Comparison of ENCODE assay signal across 10 cellular contexts in genomic region chr1:109864960-109865611, GRCh38. TPM values are rescaled to one million over a fixed set of nuclear protein-coding genes. Genes with fewer than 3 reads are reported as not detected.
DNase-seq lines count a peak whose midpoint lies in the region; ATAC-seq and TF ChIP-seq lines count a peak whose summit lies in the region.
"Had no signal": no experiment of that assay in that cellular context is flagged by ENCODE, and none has a peak within 500 bp of the region (broad histone marks: within the 10 kb centered on the region; RNA-seq: fewer than 3 reads in every experiment).

No MANE protein-coding gene starts in this region.

- ATAC-seq in activated CD8-positive, alpha-beta memory T cell treated with anti-CD3 and anti-CD28 coated beads, Interleukin-2, amount 10 ng/mL, durations not matched to agents 7 days and 5 days = no peak
- ATAC-seq in HG02852 (IDR thresholded peaks at IDR 0.05; ENCODE audit: unreplicated experiment) (no peak), GM18867 (IDR thresholded peaks at IDR 0.05; ENCODE audit: unreplicated experiment) (no peak)

- H3K36me3 ChIP-seq in thyroid gland = no peaks in the 10 kb centered on the region

- no peak for TF ChIP-seq POLR2A in thyroid gland (IDR thresholded peaks at IDR 0.05)

- H3K27ac Mint-ChIP-seq in activated CD8-positive, alpha-beta memory T cell treated with anti-CD3 and anti-CD28 coated beads, Interleukin-2, amount 10 ng/mL, durations not matched to agents 7 days and 5 days = no peak overlapping the region
- H3K27ac Mint-ChIP-seq in nephron progenitor cell = peak overlapping the region; percentile 76
- H3K27ac Mint-ChIP-seq in T-helper 2 cell treated with Interferon-gamma antibody and Interleukin-4, amounts not matched to agents 5 μg/mL and 100 μg/mL, for 36 hours = no peak overlapping the region

- H3K9me3 Mint-ChIP-seq in activated CD8-positive, alpha-beta memory T cell treated with anti-CD3 and anti-CD28 coated beads, Interleukin-2, amount 10 ng/mL, durations not matched to agents 7 days and 5 days (ENCODE audit: low read depth) = peaks cover 5% of the 10 kb centered on the region
- H3K9me3 Mint-ChIP-seq in nephron progenitor cell = peaks cover 35% of the 10 kb centered on the region
- peaks cover 38% of the 10 kb centered on the region for H3K9me3 Mint-ChIP-seq in T-helper 2 cell treated with Interferon-gamma antibody and Interleukin-4, amounts not matched to agents 5 μg/mL and 100 μg/mL, for 36 hours

- WGBS in thyroid gland, 2 donors = 27 to 34% methylated on average over 11 of the region's 11 CpGs

- H3K4me1 ChIP-seq in thyroid gland = peaks cover 10 to 22% of the 10 kb centered on the region in 2 donors

- H3K4me3 Mint-ChIP-seq in activated CD8-positive, alpha-beta memory T cell treated with anti-CD3 and anti-CD28 coated beads, Interleukin-2, amount 10 ng/mL, durations not matched to agents 7 days and 5 days = no peak overlapping the region
- H3K4me3 Mint-ChIP-seq in nephron progenitor cell = no peak overlapping the region
- H3K4me3 Mint-ChIP-seq in T-helper 2 cell treated with Interferon-gamma antibody and Interleukin-4, amounts not matched to agents 5 μg/mL and 100 μg/mL, for 36 hours = no peak overlapping the region

- intact Hi-C loops in thyroid gland (cut with DNase I) = no loop called here

- peaks cover 3% of the 10 kb centered on the region for H3K27me3 Mint-ChIP-seq in activated CD8-positive, alpha-beta memory T cell treated with anti-CD3 and anti-CD28 coated beads, Interleukin-2, amount 10 ng/mL, durations not matched to agents 7 days and 5 days
- no peaks in the 10 kb centered on the region for H3K27me3 Mint-ChIP-seq in nephron progenitor cell (ENCODE audit: low read depth, poor library complexity)
- no peaks in the 10 kb centered on the region for H3K27me3 Mint-ChIP-seq in T-helper 2 cell treated with Interferon-gamma antibody and Interleukin-4, amounts not matched to agents 5 μg/mL and 100 μg/mL, for 36 hours (ENCODE audit: low read depth)

- peak overlapping the region in 2 of 3 donors; percentile 48 to 51 for H3K27ac ChIP-seq in thyroid gland
- H3K27ac ChIP-seq: 22Rv1 had no signal

- H3K27me3 ChIP-seq in thyroid gland = no peaks in the 10 kb centered on the region

- CTCF ChIA-PET in activated CD8-positive, alpha-beta memory T cell treated with anti-CD3 and anti-CD28 coated beads, Interleukin-2, amount 10 ng/mL, durations not matched to agents 7 days and 5 days (lab: Charles Lee) = interaction anchor here (1.0 kb wide), 1 partner anchor 74 kb away, joined by 3 read pairs; no protein-coding TSS in a partner anchor

- DNase-seq in activated CD8-positive, alpha-beta memory T cell treated with anti-CD3 and anti-CD28 coated beads for 24 hours = peak; percentile 17
- no peak for DNase-seq in activated CD8-positive, alpha-beta memory T cell treated with anti-CD3 and anti-CD28 coated beads, Interleukin-2, amount 10 ng/mL, durations not matched to agents 7 days and 5 days
- DNase-seq in fibroblast of peridontal ligament (ENCODE audit: extremely low read depth) (peak; percentile 85), nephron progenitor cell (no peak), thyroid gland (peak in 1 of 2 donors; percentile 30)
- no peak for DNase-seq in T-helper 2 cell treated with Interferon-gamma antibody and Interleukin-4, amounts not matched to agents 5 μg/mL and 100 μg/mL, for 36 hours (ENCODE audit: low spot score)
- DNase-seq: NCI-H1930 had no signal

- no peak overlapping the region for H3K4me3 ChIP-seq in thyroid gland (replicated peaks in 1 of 3)

- TF ChIP-seq CTCF in nephron progenitor cell (IDR thresholded peaks at IDR 0.05) (no peak), thyroid gland (IDR thresholded peaks at IDR 0.05) (no peak)

- H3K36me3 Mint-ChIP-seq in activated CD8-positive, alpha-beta memory T cell treated with anti-CD3 and anti-CD28 coated beads, Interleukin-2, amount 10 ng/mL, durations not matched to agents 7 days and 5 days = peaks cover 18% of the 10 kb centered on the region
- H3K36me3 Mint-ChIP-seq in nephron progenitor cell (ENCODE audit: low read depth) = peaks cover 5% of the 10 kb centered on the region
- peaks cover 7% of the 10 kb centered on the region for H3K36me3 Mint-ChIP-seq in T-helper 2 cell treated with Interferon-gamma antibody and Interleukin-4, amounts not matched to agents 5 μg/mL and 100 μg/mL, for 36 hours (ENCODE audit: low read depth)

- H3K4me1 Mint-ChIP-seq in activated CD8-positive, alpha-beta memory T cell treated with anti-CD3 and anti-CD28 coated beads, Interleukin-2, amount 10 ng/mL, durations not matched to agents 7 days and 5 days = peaks cover 9% of the 10 kb centered on the region
- peaks cover 10% of the 10 kb centered on the region for H3K4me1 Mint-ChIP-seq in nephron progenitor cell
- peaks cover 11% of the 10 kb centered on the region for H3K4me1 Mint-ChIP-seq in T-helper 2 cell treated with Interferon-gamma antibody and Interleukin-4, amounts not matched to agents 5 μg/mL and 100 μg/mL, for 36 hours (ENCODE audit: low read depth)

- no peaks in the 10 kb centered on the region for H3K9me3 ChIP-seq in thyroid gland

RNA-seq across cellular contexts. Expression of gene CSF1, which starts 45.6 kb away (rescaled TPM):
- total RNA-seq in activated CD8-positive, alpha-beta memory T cell treated with anti-CD3 and anti-CD28 coated beads, Interleukin-2, amount 10 ng/mL, durations not matched to agents 7 days and 5 days = 100 to 1,000 TPM in 1 of 2 experiments, 10 to 100 TPM in 1; 77.6 to 143 TPM
- 100 to 1,000 TPM in 1 of 4 donors, 10 to 100 TPM in 3; 33.5 to 127 (median 62.3) TPM for total RNA-seq in thyroid gland

Comparison
In these comparisons a context has a peak if more than half of its experiments do, and no peak if none do; other contexts are left out.
1. DNase-seq: peak in activated CD8-positive, alpha-beta memory T cell treated with anti-CD3 and anti-CD28 coated beads for 24 hours (single experiment) and fibroblast of peridontal ligament (single experiment); none in activated CD8-positive, alpha-beta memory T cell treated with anti-CD3 and anti-CD28 coated beads, Interleukin-2, amount 10 ng/mL, durations not matched to agents 7 days and 5 days (single experiment), nephron progenitor cell (single experiment) and T-helper 2 cell treated with Interferon-gamma antibody and Interleukin-4, amounts not matched to agents 5 μg/mL and 100 μg/mL, for 36 hours (single experiment).